ENCODE assay signal across 19 cellular contexts in the genomic region with DNA sequence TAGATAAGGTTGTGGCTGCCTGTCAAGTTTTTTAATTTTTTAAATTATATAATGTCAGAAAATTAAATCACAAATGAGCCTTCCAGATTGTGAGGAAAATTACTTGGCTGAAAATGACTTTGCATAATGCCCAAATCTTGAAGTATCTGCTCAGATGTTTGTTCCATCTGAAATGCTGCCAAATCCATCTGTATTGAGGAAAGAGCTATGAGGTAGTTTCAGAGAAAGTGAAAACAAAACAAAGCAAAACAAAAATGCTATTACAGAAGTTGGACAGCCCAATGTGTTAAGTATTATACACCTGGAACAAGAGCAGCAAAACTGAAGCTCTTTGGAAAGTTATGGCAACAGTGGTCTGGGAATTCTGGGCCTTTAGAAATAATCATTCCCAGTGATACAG.
"Had no signal": no experiment of that assay in that cellular context is flagged by ENCODE, and none has a peak within 500 bp of the region (broad histone marks: within the 10 kb centered on the region; RNA-seq: fewer than 3 reads in every experiment).

No MANE protein-coding gene starts in this region.

- H3K4me3 ChIP-seq: adrenal gland, cardiac muscle cell, hepatocyte, left lung, mucosa of descending colon, right atrium auricular region, skin epidermis, suprapubic skin, transverse colon, uterus had no signal

- H3K4me2 ChIP-seq: hepatocyte had no signal

- H2AFZ ChIP-seq: hepatocyte had no signal

- FAIRE-seq: kidney had no signal

- H3K4me1 ChIP-seq: adrenal gland, left lung, suprapubic skin, transverse colon, uterus had no signal

- H3K27ac ChIP-seq: adrenal gland, hepatocyte, left lung, right atrium auricular region, skin epidermis, suprapubic skin, transverse colon, uterus, VCaP had no signal

- ATAC-seq: activated T-cell treated with anti-CD3 and anti-CD28 coated beads, Interleukin-2, amount 50 U/mL, for 72 hours; left lung; mucosa of descending colon had no signal

- DNase-seq: activated CD4-positive, alpha-beta T cell treated with anti-CD3 and anti-CD28 coated beads for 1 hour; activated CD4-positive, alpha-beta T cell treated with anti-CD3 and anti-CD28 coated beads, Interleukin-2, amount 50 U/mL, for 4 hours; activated gamma-delta T cell; activated T-cell treated with anti-CD3 and anti-CD28 coated beads, Interleukin-2, amount 50 U/mL, for 72 hours; adrenal gland; endodermal cell; kidney; left lung; mucosa of descending colon; naive B cell; T-helper 2 cell; transverse colon; uterus had no signal

- H3K27me3 ChIP-seq: adrenal gland, cardiac muscle cell, hepatocyte, left lung, right atrium auricular region, suprapubic skin, transverse colon, uterus had no signal

- H3K9me3 ChIP-seq: adrenal gland, left lung, mucosa of descending colon, right atrium auricular region, suprapubic skin, transverse colon, uterus had no signal

- H3K36me3 ChIP-seq: adrenal gland, left lung, right atrium auricular region, suprapubic skin, transverse colon, uterus had no signal

- H3K79me2 ChIP-seq: hepatocyte had no signal
